9 cellular contexts compared by ENCODE assay signal in genomic region chr16:76265434-76266045, GRCh38. TPM values are rescaled to one million over a fixed set of nuclear protein-coding genes. Genes with fewer than 3 reads are reported as not detected.
DNase-seq lines count a peak whose midpoint lies in the region; ATAC-seq and TF ChIP-seq lines count a peak whose summit lies in the region.
"Had no signal": no experiment of that assay in that cellular context is flagged by ENCODE, and none has a peak within 500 bp of the region (broad histone marks: within the 10 kb centered on the region; RNA-seq: fewer than 3 reads in every experiment).

No MANE protein-coding gene starts in this region.

- H3K4me2 ChIP-seq in IMR-90 (ENCODE audit: low read depth, low read length): no peak overlapping the region

- H4K8ac ChIP-seq in IMR-90 (ENCODE audit: low read depth in 2 of 2, low read length in 2 of 2): no peak overlapping the region

- H3K14ac ChIP-seq in IMR-90 (replicated peaks; ENCODE audit: low read depth, low read length): no peak overlapping the region

- no peaks in the 10 kb centered on the region for H3K9me1 ChIP-seq in IMR-90 (ENCODE audit: insufficient read depth, low read length)

- no peak overlapping the region for H3K9ac ChIP-seq in IMR-90 (ENCODE audit: low read depth, low read length)

- H2BK20ac ChIP-seq in IMR-90 (ENCODE audit: low read depth, low read length): no peak overlapping the region

- WGBS in IMR-90 (ENCODE audit: extremely low coverage in 2 of 2, insufficient read length in 1 of 2), 2 experiments: no CpG with 5 or more reads among the region's 2 CpGs
- WGBS in right lobe of liver (ENCODE audit: insufficient coverage, low coverage, low lambda C conversion rate, missing lambda C conversion rate): 0% methylated on average over 2 of the region's 2 CpGs

- TF ChIP-seq RAD21 in IMR-90 (IDR thresholded peaks at IDR 0.05; ENCODE audit: low read length): peak; percentile 3; the same call in 1 of the 2 replicates

- no TSS peak for BruUV-seq in IMR-90 (replicated peaks; lab: Mats Ljungman, UMichigan)

- no peak overlapping the region for H3K18ac ChIP-seq in IMR-90 (ENCODE audit: low read depth, low read length)

- no peaks in the 10 kb centered on the region for H3K27me3 ChIP-seq in IMR-90 (ENCODE audit: control insufficient read depth, insufficient read depth, low read length)
- no peaks in the 10 kb centered on the region for H3K27me3 ChIP-seq in right lobe of liver

- no peak overlapping the region for H4K91ac ChIP-seq in IMR-90 (ENCODE audit: insufficient read depth, low read depth, low read length)

- ATAC-seq in GM21526 (IDR thresholded peaks at IDR 0.05; ENCODE audit: low FRiP score, unreplicated experiment) (peak; percentile 95), IMR-90 (ENCODE audit: low read depth) (no peak), WTC11 (peak; percentile 98), right lobe of liver (peak; percentile 72 to 82 (median 80)), Right ventricle myocardium superior (ENCODE audit: poor library complexity) (no peak)

- H4K20me1 ChIP-seq in IMR-90 (ENCODE audit: insufficient read depth, low read length): no peaks in the 10 kb centered on the region

- H3K4me3 ChIP-seq in IMR-90 (ENCODE audit: insufficient read depth, low read depth, low read length) (no peak overlapping the region), right lobe of liver (no peak overlapping the region)

- no peak overlapping the region for H2BK5ac ChIP-seq in IMR-90 (ENCODE audit: low read depth, low read length, poor library complexity, severe bottlenecking)

- no peak for TF ChIP-seq POLR2A in IMR-90 (IDR thresholded peaks at IDR 0.05; ENCODE audit: low read depth, low read length)
- no peak for TF ChIP-seq POLR2A in right lobe of liver (IDR thresholded peaks at IDR 0.05)

- H3K4me3 Mint-ChIP-seq in WTC11: no peak overlapping the region
- H3K4me3 Mint-ChIP-seq: CD4-positive, CD25-positive, alpha-beta regulatory T cell had no signal

- POLR2A ChIA-PET in IMR-90 (lab: Charles Lee; ENCODE audit: unreplicated experiment): no interaction called here
- POLR2A ChIA-PET in WTC11 (lab: Charles Lee): no interaction called here

- H3K23ac ChIP-seq in IMR-90 (ENCODE audit: low read depth, low read length): no peak overlapping the region

- H2AFZ ChIP-seq in IMR-90 (replicated peaks; ENCODE audit: low read length, poor library complexity): no peak overlapping the region

- no peaks in the 10 kb centered on the region for H3K79me1 ChIP-seq in IMR-90 (ENCODE audit: low read depth in 1 of 2, low read length in 2 of 2)

- H3K36me3 ChIP-seq in IMR-90 (ENCODE audit: control insufficient read depth, insufficient read depth, low read length) (no peaks in the 10 kb centered on the region), right lobe of liver (no peaks in the 10 kb centered on the region)

- no peak overlapping the region for H3K56ac ChIP-seq in IMR-90 (ENCODE audit: extremely low read depth, insufficient read depth, low read length)

- in situ Hi-C loops in IMR-90 (cut with MboI; ENCODE audit: low sequenced_read_pairs): no loop called here

- H3K36me3 Mint-ChIP-seq in WTC11: peaks cover 21% of the 10 kb centered on the region
- H3K36me3 Mint-ChIP-seq: CD4-positive, CD25-positive, alpha-beta regulatory T cell had no signal

- intact Hi-C loops in IMR-90 (cut with micrococcal nuclease) (no loop called here), right lobe of liver (cut with DNase I) (no loop called here), Right ventricle myocardium superior (cut with DNase I) (no loop called here)

- no peak overlapping the region for H2BK15ac ChIP-seq in IMR-90 (ENCODE audit: low read depth, low read length)

- no peak overlapping the region for H2AK5ac ChIP-seq in IMR-90 (ENCODE audit: low read depth, low read length)

- peaks cover 4% of the 10 kb centered on the region for H3K27me3 Mint-ChIP-seq in WTC11 (ENCODE audit: low read depth)
- H3K27me3 Mint-ChIP-seq: CD4-positive, CD25-positive, alpha-beta regulatory T cell had no signal

- H4K5ac ChIP-seq in IMR-90 (ENCODE audit: low read depth, low read length): no peak overlapping the region

- dilution Hi-C loops in IMR-90 (cut with HindIII; ENCODE audit: low sequenced_read_pairs, unreplicated experiment): no loop called here

- CTCF ChIA-PET in IMR-90 (lab: Yijun Ruan, JAX) (no interaction called here), WTC11 (lab: Charles Lee) (interaction anchor here (0.6 to 1.0 kb wide), 3 partner anchors 12 to 669 kb away, joined by 3 to 8 read pairs (median 3); partner anchors contain the start of genes ADAT1 and CNTNAP4)

- no peak overlapping the region for H3K27ac Mint-ChIP-seq in WTC11
- H3K27ac Mint-ChIP-seq: CD4-positive, CD25-positive, alpha-beta regulatory T cell had no signal

- no peak overlapping the region for H3K4ac ChIP-seq in IMR-90 (ENCODE audit: low read depth, low read length)

- H2AK9ac ChIP-seq in IMR-90 (replicated peaks; ENCODE audit: low read depth, low read length, poor library complexity): no peak overlapping the region

- H2BK120ac ChIP-seq in IMR-90 (ENCODE audit: low read depth, low read length): no peak overlapping the region

- H3K27ac ChIP-seq in IMR-90 (ENCODE audit: insufficient read depth, low read length) (no peak overlapping the region), right lobe of liver (no peak overlapping the region)

- TF ChIP-seq CTCF in IMR-90 (conservative IDR thresholded peaks at IDR 0.05; ENCODE audit: low read depth, low read length) (peak; percentile 33; the same call in 1 of the 2 replicates), WTC11 (IDR thresholded peaks at IDR 0.05) (peak; percentile 41), right lobe of liver (IDR thresholded peaks at IDR 0.05) (peak; percentile 45 to 68 (median 58))

- H3K4me1 ChIP-seq in IMR-90 (ENCODE audit: control insufficient read depth, insufficient read depth, low read length) (no peaks in the 10 kb centered on the region), right lobe of liver (no peaks in the 10 kb centered on the region)

- no peaks in the 10 kb centered on the region for H3K4me1 Mint-ChIP-seq in WTC11
- H3K4me1 Mint-ChIP-seq: CD4-positive, CD25-positive, alpha-beta regulatory T cell had no signal

- H3K9me3 ChIP-seq in IMR-90 (ENCODE audit: control insufficient read depth, insufficient read depth, low read length) (0 out of 2 replicates have a peak, but pooled peaks cover 2% of the 10 kb centered on the region), right lobe of liver (no peaks in the 10 kb centered on the region)

- H3K9me3 Mint-ChIP-seq in WTC11: peaks cover 68% of the 10 kb centered on the region

- peak; percentile 23 for DNase-seq in NCI-H748 (lab: John Stamatoyannopoulos, UW; ENCODE audit: unreplicated experiment)
- no peak for DNase-seq in NCI-H748 treated with DMSO at 0.1 percent for 48 hours (lab: John Stamatoyannopoulos, UW)
- DNase-seq in IMR-90: peak; percentile 1
- peak; percentile 74 for DNase-seq in WTC11 (ENCODE audit: low spot score)
- peak in 1 of 3 donors; percentile 50 for DNase-seq in right lobe of liver
- DNase-seq in Right ventricle myocardium superior: no peak
- no peak for DNase-seq in hypothalamus (lab: John Stamatoyannopoulos, UW)

TF ChIP-seq in IMR-90, 13 proteins besides CTCF, POLR2A, EP300 and RAD21:
- TF ChIP-seq CHD1 (IDR thresholded peaks at IDR 0.05; ENCODE audit: low read depth, low read length): no peak
- TF ChIP-seq FOS (IDR thresholded peaks at IDR 0.05; ENCODE audit: low read depth, low read length): no peak
- TF ChIP-seq RFX5 (IDR thresholded peaks at IDR 0.05; ENCODE audit: low read depth, low read length): no peak
- no peak for TF ChIP-seq BHLHE40 (IDR thresholded peaks at IDR 0.05; ENCODE audit: low read depth, low read length)
- no peak for TF ChIP-seq MAZ (IDR thresholded peaks at IDR 0.05; ENCODE audit: borderline replicate concordance, low read depth, low read length)
- no peak for TF ChIP-seq MXI1 (IDR thresholded peaks at IDR 0.05; ENCODE audit: borderline replicate concordance, low read depth, low read length)
- TF ChIP-seq ELK1 (IDR thresholded peaks at IDR 0.05; ENCODE audit: borderline replicate concordance, low read depth, low read length): no peak
TF ChIP-seq in IMR-90: peak in this region for 0.

TF ChIP-seq in WTC11, 78 proteins besides CTCF, POLR2A, EP300 and RAD21:
- no peak for TF ChIP-seq ZNF396 (CRISPR knock-in tag; IDR thresholded peaks at IDR 0.05; ENCODE audit: borderline replicate concordance)
- TF ChIP-seq SOX15 (CRISPR knock-in tag; IDR thresholded peaks at IDR 0.05): no peak
- no peak for TF ChIP-seq MAX (CRISPR knock-in tag; IDR thresholded peaks at IDR 0.05)
- TF ChIP-seq JAZF1 (CRISPR knock-in tag; IDR thresholded peaks at IDR 0.05): no peak

RNA-seq across cellular contexts. Expression of gene CNTNAP4, which starts 11.7 kb away (rescaled TPM):
- total RNA-seq in IMR-90 (2012; rRNA removed): not detected in 2 replicates
- polyA plus RNA-seq in IMR-90 (2012; rRNA removed): not detected in 2 replicates
- not detected in 2 replicates for polyA plus RNA-seq in IMR-90 (2012; cell fraction: cytosol; rRNA removed)
- polyA plus RNA-seq in IMR-90 (2012; cell fraction: nucleus; rRNA removed; ENCODE audit: low replicate concordance): not detected in 2 replicates
- total RNA-seq in WTC11 (2021): not detected in 3 replicates
- total RNA-seq in right lobe of liver: not detected
- not detected for total RNA-seq in Right ventricle myocardium superior
- total RNA-seq: CD4-positive, CD25-positive, alpha-beta regulatory T cell had no signal
- polyA plus RNA-seq: CD4-positive, CD25-positive, alpha-beta regulatory T cell had no signal

Comparison
In these comparisons a context has a peak if more than half of its experiments do, and no peak if none do; other contexts are left out.
1. DNase-seq: peak in NCI-H748 (single experiment), IMR-90 (single experiment) and WTC11 (single experiment); none in NCI-H748 treated with DMSO at 0.1 percent for 48 hours (single experiment), Right ventricle myocardium superior (single experiment) and hypothalamus (0 of 51).
2. ATAC-seq: peak in GM21526 (single experiment), WTC11 (single experiment) and right lobe of liver (4 of 4); none in IMR-90 (single experiment) and Right ventricle myocardium superior (single experiment).
3. Peak in every context shown above with its lines, with median percentiles within 50 percentile points of each other: CTCF ChIP-seq.